Comparison of ENCODE assay signal across 9 cellular contexts in the genomic region with DNA sequence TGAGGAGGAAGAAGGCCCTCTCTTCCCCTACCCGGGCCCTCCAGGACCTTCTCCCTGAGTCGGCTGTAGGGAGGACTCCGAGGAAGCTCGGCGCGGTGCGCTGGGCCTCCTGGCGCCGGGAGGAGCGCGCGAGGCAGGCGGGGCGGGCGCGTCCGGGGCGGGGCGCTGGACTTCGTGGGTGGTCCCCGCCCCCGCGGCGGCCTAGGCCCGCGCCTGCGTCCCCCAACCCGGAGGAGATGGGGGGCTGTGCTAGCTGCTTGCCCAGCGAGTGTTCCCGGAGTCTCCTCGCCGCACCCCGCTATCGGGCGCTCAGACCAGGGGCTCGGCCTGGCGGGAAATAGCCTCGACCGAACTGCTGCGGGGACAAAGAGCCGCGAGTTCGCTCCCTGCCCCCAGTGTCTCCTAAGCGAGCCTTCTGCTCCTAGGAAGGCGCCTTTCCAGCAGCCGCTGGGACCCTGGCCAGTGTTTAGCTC. TPM values are rescaled to one million over a fixed set of nuclear protein-coding genes. Genes with fewer than 3 reads are reported as not detected.
DNase-seq lines count a peak whose midpoint lies in the region; ATAC-seq and TF ChIP-seq lines count a peak whose summit lies in the region.
"Had no signal": no experiment of that assay in that cellular context is flagged by ENCODE, and none has a peak within 500 bp of the region (broad histone marks: within the 10 kb centered on the region; RNA-seq: fewer than 3 reads in every experiment).

No MANE protein-coding gene starts in this region.

- peak overlapping the region; percentile 45 for H3K4me3 Mint-ChIP-seq in activated CD4-positive, alpha-beta T cell treated with anti-CD3 and anti-CD28 coated beads for 36 hours
- no peak overlapping the region for H3K4me3 Mint-ChIP-seq in Caco-2 (ENCODE audit: unreplicated experiment)

- peak overlapping the region; percentile 28 for H3K27ac Mint-ChIP-seq in activated CD4-positive, alpha-beta T cell treated with anti-CD3 and anti-CD28 coated beads for 36 hours
- H3K27ac Mint-ChIP-seq in Caco-2 (ENCODE audit: unreplicated experiment) = no peak overlapping the region

- H3K4me2 ChIP-seq in SU-DHL-6 (ENCODE audit: low read depth, low read length, poor library complexity, severe bottlenecking) (peak overlapping the region; percentile 35), mesendoderm (ENCODE audit: low read length) (peak overlapping the region; percentile 69)

- no peak overlapping the region for H2AK5ac ChIP-seq in mesendoderm (ENCODE audit: low read length)

- no peaks in the 10 kb centered on the region for H3K9me2 ChIP-seq in SU-DHL-6 (replicated peaks; ENCODE audit: insufficient read depth, low read length)

- H4K20me1 ChIP-seq in SU-DHL-6 (ENCODE audit: low read depth, low read length) = no peaks in the 10 kb centered on the region

- no peak overlapping the region for H4K5ac ChIP-seq in mesendoderm (ENCODE audit: low read length)

- peak overlapping the region; percentile 89 for H2BK120ac ChIP-seq in mesendoderm (ENCODE audit: low read depth, low read length)

- H3K36me3 ChIP-seq in SU-DHL-6 (ENCODE audit: low read length) (0 out of 2 replicates have a peak, but pooled peaks cover 4% of the 10 kb centered on the region), mesendoderm (ENCODE audit: control insufficient read depth, insufficient read depth, low read length) (no peaks in the 10 kb centered on the region), subcutaneous abdominal adipose tissue (ENCODE audit: control insufficient read depth in 5 of 5, insufficient read depth in 5 of 5, low read length in 5 of 5) (peaks cover 0 to 2% (median 0%) of the 10 kb centered on the region in 5 donors), Caco-2 (ENCODE audit: control insufficient read depth, insufficient read depth, low read length) (no peaks in the 10 kb centered on the region)

- CTCF ChIA-PET in activated CD4-positive, alpha-beta T cell treated with anti-CD3 and anti-CD28 coated beads for 36 hours (lab: Charles Lee) = interaction anchor here (1.0 to 1.4 kb wide), 4 partner anchors 18 to 49 kb away, joined by 3 to 7 read pairs (median 4); no protein-coding TSS in a partner anchor
- CTCF ChIA-PET in Caco-2 (lab: Charles Lee) = no interaction called here

- H3F3A ChIP-seq in SU-DHL-6 (ENCODE audit: insufficient read depth) = no peaks in the 10 kb centered on the region

- H2BK15ac ChIP-seq in mesendoderm (replicated peaks; ENCODE audit: low read depth) = peak overlapping the region; percentile 75

- H3K79me1 ChIP-seq in mesendoderm (ENCODE audit: low read length) = no peaks in the 10 kb centered on the region

- no peaks in the 10 kb centered on the region for H3K9me3 ChIP-seq in SU-DHL-6 (ENCODE audit: insufficient read depth, low read length)
- H3K9me3 ChIP-seq in subcutaneous abdominal adipose tissue (ENCODE audit: control insufficient read depth in 5 of 5, low read length in 5 of 5) = no peaks in the 10 kb centered on the region
- no peaks in the 10 kb centered on the region for H3K9me3 ChIP-seq in Caco-2

- H3K27ac ChIP-seq in SU-DHL-6 (ENCODE audit: low read depth, low read length) (no peak overlapping the region), coronary artery (peak overlapping the region in 1 of 2 donors; percentile 45), mesendoderm (ENCODE audit: low read depth, low read length) (peak overlapping the region; percentile 51), subcutaneous abdominal adipose tissue (ENCODE audit: low read depth, low read length) (no peak overlapping the region)

- H2BK5ac ChIP-seq in mesendoderm (ENCODE audit: low read length) = no peak overlapping the region

- intact Hi-C loops in activated CD4-positive, alpha-beta T cell treated with anti-CD3 and anti-CD28 coated beads for 36 hours (cut with DNase I, micrococcal nuclease) = loop anchor here in 1 of 2 experiments (5.0 kb wide), 1 partner anchor 103 kb away; no protein-coding TSS in a partner anchor
- intact Hi-C loops in Caco-2 (cut with micrococcal nuclease; ENCODE audit: unreplicated experiment) = no loop called here

- peak overlapping the region; percentile 75 for H3K23ac ChIP-seq in mesendoderm (ENCODE audit: low read length)

- peaks cover 15% of the 10 kb centered on the region for H3K4me1 Mint-ChIP-seq in activated CD4-positive, alpha-beta T cell treated with anti-CD3 and anti-CD28 coated beads for 36 hours
- H3K4me1 Mint-ChIP-seq in Caco-2 (ENCODE audit: low read depth, unreplicated experiment) = no peaks in the 10 kb centered on the region

- peak overlapping the region; percentile 66 for H3K4ac ChIP-seq in mesendoderm (ENCODE audit: low read depth, low read length)

- no CpG with 5 or more reads among the region's 46 CpGs for WGBS in mesendoderm (ENCODE audit: extremely low coverage, insufficient coverage, low lambda C conversion rate)

- no peak overlapping the region for H4K8ac ChIP-seq in mesendoderm (ENCODE audit: low read depth, low read length)

- peaks cover 2% of the 10 kb centered on the region for H3K27me3 Mint-ChIP-seq in activated CD4-positive, alpha-beta T cell treated with anti-CD3 and anti-CD28 coated beads for 36 hours
- H3K27me3 Mint-ChIP-seq in Caco-2 (ENCODE audit: insufficient read depth, unreplicated experiment) = no peaks in the 10 kb centered on the region

- peak overlapping the region; percentile 90 for H3K56ac ChIP-seq in mesendoderm (ENCODE audit: low read length)

- H2AFZ ChIP-seq in SU-DHL-6 (ENCODE audit: low read depth, low read length, severe bottlenecking) = no peak overlapping the region

- H3K36me3 Mint-ChIP-seq in activated CD4-positive, alpha-beta T cell treated with anti-CD3 and anti-CD28 coated beads for 36 hours (ENCODE audit: low read depth) = no peaks in the 10 kb centered on the region
- no peaks in the 10 kb centered on the region for H3K36me3 Mint-ChIP-seq in Caco-2 (ENCODE audit: insufficient read depth, unreplicated experiment)

- peak; percentile 55 for DNase-seq in activated CD4-positive, alpha-beta T cell treated with anti-CD3 and anti-CD28 coated beads for 36 hours
- no peak for DNase-seq in activated CD4-positive, alpha-beta T cell treated with anti-CD3 and anti-CD28 coated beads for 1 hour
- DNase-seq in coronary artery (ENCODE audit: low spot score) = no peak
- DNase-seq in mesendoderm = peak; percentile 84
- DNase-seq in Caco-2 = no peak
- DNase-seq: DND-41 had no signal

- H3K9ac ChIP-seq in SU-DHL-6 (ENCODE audit: low read length) (peak overlapping the region; percentile 25; the same call in 1 of the 2 replicates), mesendoderm (ENCODE audit: low read length) (peak overlapping the region; percentile 74), subcutaneous abdominal adipose tissue (ENCODE audit: low read length in 5 of 5) (peak overlapping the region in 3 of 5 donors; percentile 61 to 82 (median 70))

- no peak for TF ChIP-seq CTCF in SU-DHL-6 (IDR thresholded peaks at IDR 0.05; ENCODE audit: insufficient read depth, low read length, poor library complexity, severe bottlenecking)
- TF ChIP-seq CTCF in coronary artery (IDR thresholded peaks at IDR 0.05) = no peak
- no peak for TF ChIP-seq CTCF in Caco-2 (IDR thresholded peaks at IDR 0.05; ENCODE audit: insufficient read depth in 1 of 2, low read depth in 1 of 2, low read length in 1 of 2, severe bottlenecking in 1 of 2, unreplicated experiment in 1 of 2)

- H3K18ac ChIP-seq in mesendoderm (ENCODE audit: low read length) = peak overlapping the region; percentile 93

- H3K4me3 ChIP-seq in SU-DHL-6 (ENCODE audit: insufficient read depth, low read length, poor library complexity, severe bottlenecking) = no peak overlapping the region
- peak overlapping the region; percentile 76 for H3K4me3 ChIP-seq in coronary artery
- H3K4me3 ChIP-seq in mesendoderm (ENCODE audit: low read length) = peak overlapping the region; percentile 24
- peak overlapping the region; percentile 61 to 77 (median 68) for H3K4me3 ChIP-seq in subcutaneous abdominal adipose tissue (ENCODE audit: low read depth in 1 of 5, low read length in 5 of 5)
- no peak overlapping the region for H3K4me3 ChIP-seq in Caco-2 (ENCODE audit: low read depth, low read length)

- H3K9me3 Mint-ChIP-seq in activated CD4-positive, alpha-beta T cell treated with anti-CD3 and anti-CD28 coated beads for 36 hours (ENCODE audit: low read depth) = no peaks in the 10 kb centered on the region
- H3K9me3 Mint-ChIP-seq in Caco-2 (ENCODE audit: unreplicated experiment) = no peaks in the 10 kb centered on the region

- H3K79me2 ChIP-seq in SU-DHL-6 (ENCODE audit: insufficient read depth, low read length) (no peaks in the 10 kb centered on the region), mesendoderm (ENCODE audit: control insufficient read depth, insufficient read depth, low read length) (no peaks in the 10 kb centered on the region)

- no peaks in the 10 kb centered on the region for H3K27me3 ChIP-seq in SU-DHL-6 (ENCODE audit: low read length)
- H3K27me3 ChIP-seq in mesendoderm (ENCODE audit: insufficient read depth, low read length, poor library complexity) = no peaks in the 10 kb centered on the region
- H3K27me3 ChIP-seq in subcutaneous abdominal adipose tissue (ENCODE audit: control insufficient read depth in 5 of 5, insufficient read depth in 4 of 5, low read length in 5 of 5) = no peaks in the 10 kb centered on the region
- no peaks in the 10 kb centered on the region for H3K27me3 ChIP-seq in Caco-2 (replicated peaks; ENCODE audit: control insufficient read depth, insufficient read depth, low read length)

- H3K4me1 ChIP-seq in mesendoderm (ENCODE audit: control insufficient read depth, low read depth, low read length) (peaks cover 7% of the 10 kb centered on the region), subcutaneous abdominal adipose tissue (ENCODE audit: control insufficient read depth in 5 of 5, insufficient read depth in 5 of 5, low read length in 5 of 5) (peaks cover 2 to 19% (median 17%) of the 10 kb centered on the region in 5 donors), Caco-2 (no peaks in the 10 kb centered on the region)

- BruUV-seq in Caco-2 (replicated peaks; lab: Mats Ljungman, UMichigan) = no TSS peak

- peak; percentile 60 for ATAC-seq in activated CD4-positive, alpha-beta T cell treated with anti-CD3 and anti-CD28 coated beads for 36 hours
- no peak for ATAC-seq in GM19023 (IDR thresholded peaks at IDR 0.05; ENCODE audit: unreplicated experiment)

- POLR2A ChIA-PET in activated CD4-positive, alpha-beta T cell treated with anti-CD3 and anti-CD28 coated beads for 36 hours (lab: Charles Lee) = interaction anchor here (0.6 kb wide), 1 partner anchor 148 kb away, joined by 3 read pairs; no protein-coding TSS in a partner anchor
- POLR2A ChIA-PET in Caco-2 (lab: Charles Lee) = no interaction called here

RNA-seq across cellular contexts. Expression of a gene that starts 19.2 kb away (rescaled TPM):
- under 1 TPM; 0.28 to 0.71 TPM for total RNA-seq in activated CD4-positive, alpha-beta T cell treated with anti-CD3 and anti-CD28 coated beads for 36 hours
- 29.4 TPM for polyA plus RNA-seq in mesendoderm (2013, experiment 1 of 2)
- polyA plus RNA-seq in mesendoderm (2013, experiment 2 of 2) = 30.0 TPM
- 35.5 and 36.0 TPM in 2 replicates for total RNA-seq in Caco-2 (2022)

RNA-seq across cellular contexts. Expression of a gene that starts 24.7 kb away (rescaled TPM):
- total RNA-seq in activated CD4-positive, alpha-beta T cell treated with anti-CD3 and anti-CD28 coated beads for 36 hours = 1 to 10 TPM; 6.5 to 7.5 TPM
- 12.9 TPM for polyA plus RNA-seq in mesendoderm (2013, experiment 1 of 2)
- 13.3 TPM for polyA plus RNA-seq in mesendoderm (2013, experiment 2 of 2)
- total RNA-seq in Caco-2 (2022) = 2.6 and 4.5 TPM in 2 replicates

RNA-seq across cellular contexts. Expression of a gene that starts 55.6 kb away (rescaled TPM):
- 10 to 100 TPM; 14.1 to 14.9 TPM for total RNA-seq in activated CD4-positive, alpha-beta T cell treated with anti-CD3 and anti-CD28 coated beads for 36 hours
- polyA plus RNA-seq in mesendoderm (2013, experiment 1 of 2) = 8.3 TPM
- polyA plus RNA-seq in mesendoderm (2013, experiment 2 of 2) = 7.1 TPM
- total RNA-seq in Caco-2 (2022) = 15.8 and 17.2 TPM in 2 replicates

Comparison
In these comparisons a context has a peak if more than half of its experiments do, and no peak if none do; other contexts are left out.
1. DNase-seq: peak in activated CD4-positive, alpha-beta T cell treated with anti-CD3 and anti-CD28 coated beads for 36 hours (single experiment) and mesendoderm (single experiment); none in activated CD4-positive, alpha-beta T cell treated with anti-CD3 and anti-CD28 coated beads for 1 hour (single experiment), coronary artery (single experiment) and Caco-2 (0 of 2).
2. H3K4me3 ChIP-seq: peak in coronary artery (single experiment), mesendoderm (single experiment) and subcutaneous abdominal adipose tissue (5 of 5); none in SU-DHL-6 (single experiment) and Caco-2 (single experiment).
3. RNA of a gene that starts 19.2 kb away (total RNA-seq): 35.5 to 36.0 TPM in Caco-2; 0.28 to 0.71 TPM in activated CD4-positive, alpha-beta T cell treated with anti-CD3 and anti-CD28 coated beads for 36 hours; every median in the first group is over 10 times any median in the second.
4. Peak in every context shown above with its lines, with median percentiles within 50 percentile points of each other: H3K9ac ChIP-seq.